ENCODE assay signal across 16 cellular contexts in the genomic region with DNA sequence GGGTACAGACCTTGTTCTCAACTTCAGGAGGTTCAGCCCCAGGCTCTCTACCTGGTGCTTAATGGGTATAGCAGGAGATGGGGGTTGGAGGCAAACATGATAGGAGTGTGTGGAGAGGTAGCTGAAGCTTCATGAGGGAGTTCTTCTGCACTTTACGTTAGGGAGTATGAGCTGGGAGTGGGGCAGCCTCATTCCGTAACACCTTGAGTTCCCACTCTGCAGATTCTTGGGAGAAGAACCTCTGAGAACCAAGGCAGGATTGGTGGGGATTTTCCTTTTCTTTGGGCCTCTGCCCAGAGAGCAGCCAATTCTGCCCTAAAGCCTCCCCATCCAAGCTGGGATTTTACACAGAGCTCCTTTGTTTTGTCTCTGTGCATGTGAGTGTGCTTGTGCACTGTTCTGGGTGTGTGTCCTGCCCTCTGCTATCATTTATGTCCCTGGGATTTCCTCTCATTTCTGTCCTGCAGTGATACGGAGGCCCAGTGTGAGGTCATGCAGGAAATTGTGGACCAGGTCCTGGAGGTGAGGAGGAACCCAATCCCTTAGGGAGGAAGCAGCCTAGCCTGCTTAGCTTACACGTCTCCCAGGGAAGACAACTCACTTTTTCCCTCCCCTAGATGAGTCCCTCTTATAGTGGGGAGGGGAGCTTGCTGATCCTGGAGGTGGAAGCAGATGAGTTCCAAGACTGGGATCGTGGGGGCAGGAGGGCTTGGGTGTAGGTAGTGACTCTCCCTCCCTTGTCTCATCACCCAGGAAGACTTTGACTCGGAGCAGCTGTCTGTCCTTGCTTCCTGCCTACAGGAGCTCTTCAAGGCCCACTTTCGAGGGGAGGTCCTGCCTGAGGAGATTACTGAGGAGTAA. TPM values are rescaled to one million over a fixed set of nuclear protein-coding genes. Genes with fewer than 3 reads are reported as not detected.
A peak's percentile ranks its signal among the peaks of the same experiment; 100 is the strongest.
DNase-seq lines count a peak whose midpoint lies in the region; ATAC-seq and TF ChIP-seq lines count a peak whose summit lies in the region.
"Had no signal": no experiment of that assay in that cellular context is flagged by ENCODE, and none has a peak within 500 bp of the region (broad histone marks: within the 10 kb centered on the region; RNA-seq: fewer than 3 reads in every experiment).

No MANE protein-coding gene starts in this region.

- no peak overlapping the region for H3K27ac ChIP-seq in HEK293 (ENCODE audit: extremely low read depth, low read depth, low read length)
- peak overlapping the region in 53 of 59 donors; percentile 13 to 92 (median 68) for H3K27ac ChIP-seq in dorsolateral prefrontal cortex
- H3K27ac ChIP-seq: parathyroid adenoma had no signal

- no peaks in the 10 kb centered on the region for H3K9me3 ChIP-seq in HEK293 (ENCODE audit: control insufficient read depth, insufficient read depth, low read depth, low read length)
- H3K9me3 ChIP-seq: BE2C had no signal

- H3K4me1 ChIP-seq in HEK293 (ENCODE audit: control insufficient read depth, insufficient read depth, low read length): no peaks in the 10 kb centered on the region
- H3K4me1 ChIP-seq: BE2C, parathyroid adenoma had no signal

- ATAC-seq in left lobe of liver: peak; percentile 4
- ATAC-seq in sciatic nerve: peak; percentile 92
- ATAC-seq in HG03565 (IDR thresholded peaks at IDR 0.05; ENCODE audit: unreplicated experiment): no peak
- no peak for ATAC-seq in GM21423 (IDR thresholded peaks at IDR 0.05; ENCODE audit: unreplicated experiment)
- ATAC-seq: effector memory CD8-positive, alpha-beta T cell had no signal

- TF ChIP-seq CTCF in HEK293 (tag by site-specific recombination; IDR thresholded peaks at IDR 0.05): no peak
- no peak for TF ChIP-seq CTCF in dorsolateral prefrontal cortex (IDR thresholded peaks at IDR 0.05 in 54 of 56, conservative IDR thresholded peaks at IDR 0.05 in 2 of 56; ENCODE audit: low read depth in 1 of 56, partially characterized antibody in 56 of 56)
- no peak for TF ChIP-seq CTCF in foreskin fibroblast (IDR thresholded peaks at IDR 0.05; ENCODE audit: low read depth, low read length)

- peaks cover 26 to 95% of the 10 kb centered on the region in 2 experiments for H3K36me3 ChIP-seq in HEK293 (ENCODE audit: control insufficient read depth in 2 of 2, insufficient read depth in 1 of 2, low read length in 2 of 2)

- no peaks in the 10 kb centered on the region for H3K27me3 ChIP-seq in dorsolateral prefrontal cortex
- H3K27me3 ChIP-seq: BE2C had no signal

- DNase-seq in dorsolateral prefrontal cortex: no peak
- DNase-seq in left lobe of liver (ENCODE audit: low spot score): no peak
- no peak for DNase-seq in sciatic nerve (ENCODE audit: low spot score)
- no peak for DNase-seq in HEK293T (ENCODE audit: extremely low spot score)
- DNase-seq in foreskin fibroblast: no peak
- DNase-seq: activated CD4-positive, alpha-beta T cell treated with anti-CD3 and anti-CD28 coated beads, Interleukin-2, amount 10 ng/mL, durations not matched to agents 24 days and 14 days; BE2C; DND-41; effector memory CD8-positive, alpha-beta T cell; NCI-H1105 treated with DMSO at 0.1 percent for 48 hours; NCI-H510A treated with DMSO at 0.1 percent for 48 hours; stimulated activated CD4-positive, alpha-beta T cell treated with anti-CD3 and anti-CD28 coated beads, Interleukin-1b, Interleukin-23, amount 100 ng/mL, for 48 hours had no signal

- H3K4me3 ChIP-seq in HEK293 (ENCODE audit: low read depth, low read length) (no peak overlapping the region), dorsolateral prefrontal cortex (no peak overlapping the region), foreskin fibroblast (ENCODE audit: low read depth in 1 of 2, low read length in 2 of 2) (no peak overlapping the region)

- POLR2A ChIA-PET in HEK293 (lab: Yijun Ruan, JAX): interaction anchor here (0.8 to 1.0 kb wide), 2 partner anchors 12 to 28 kb away, joined by 3 read pairs; a partner anchor contains a TSS
- POLR2A ChIA-PET in HEK293T (lab: Yijun Ruan, JAX): interaction anchor here (1.0 to 2.2 kb wide), 6 partner anchors 12 to 227 kb away, joined by 3 to 7 read pairs (median 4); a partner anchor contains a TSS

- CTCF ChIA-PET in HEK293 (lab: Yijun Ruan, JAX) (interaction anchor here (0.6 to 2.8 kb wide), 4 partner anchors 27 to 86 kb away, joined by 3 to 7 read pairs (median 5); no protein-coding TSS in a partner anchor), HEK293T (lab: Yijun Ruan, JAX) (interaction anchor here (1.3 kb wide), 1 partner anchor 9 kb away, joined by 7 read pairs; no protein-coding TSS in a partner anchor)

- intact Hi-C loops in dorsolateral prefrontal cortex (cut with DNase I) (loop anchor here in 1 of 2 donors (10.0 kb wide), 1 partner anchor 249 kb away; no protein-coding TSS in a partner anchor), sciatic nerve (cut with DNase I) (no loop called here)

TF ChIP-seq in HEK293, 187 proteins besides CTCF, POLR2A, EP300 and RAD21:
- TF ChIP-seq ZNF600 (tag by site-specific recombination; IDR thresholded peaks at IDR 0.05): peak; percentile 91
- no peak for TF ChIP-seq ZNF133 (tag by site-specific recombination; IDR thresholded peaks at IDR 0.05)

TF ChIP-seq in HEK293T, 16 proteins besides CTCF, POLR2A, EP300 and RAD21:
- TF ChIP-seq L3MBTL2 (conservative IDR thresholded peaks at IDR 0.05) (no peak), ZNF384 (IDR thresholded peaks at IDR 0.05) (no peak), TARDBP (IDR thresholded peaks at IDR 0.05) (no peak), LEF1 (IDR thresholded peaks at IDR 0.05; ENCODE audit: borderline replicate concordance) (no peak), ELF4 (IDR thresholded peaks at IDR 0.05) (no peak), HDGF (IDR thresholded peaks at IDR 0.05; ENCODE audit: borderline replicate concordance) (no peak), ARNT (IDR thresholded peaks at IDR 0.05) (no peak)
TF ChIP-seq in HEK293T: peak in this region for 0.

RNA-seq across cellular contexts. Expression of a gene that starts 11.6 kb away (rescaled TPM):
- 10 to 100 TPM in 118 of 120 experiments, 1 to 10 TPM in 2; 8.6 to 41.4 (median 19.7) TPM for total RNA-seq in dorsolateral prefrontal cortex
- 60.7 TPM for total RNA-seq in left lobe of liver
- 38.0 TPM for total RNA-seq in sciatic nerve

RNA-seq across cellular contexts. Expression of a gene that starts 35.7 kb away (rescaled TPM):
- 100 to 1,000 TPM in 2 of 120 experiments, 10 to 100 TPM in 118; 56.8 to 103 (median 74.9) TPM for total RNA-seq in dorsolateral prefrontal cortex
- 21.9 TPM for total RNA-seq in left lobe of liver
- 72.4 TPM for total RNA-seq in sciatic nerve

Comparison
In these comparisons a context has a peak if more than half of its experiments do, and no peak if none do; other contexts are left out.
1. ATAC-seq: peak in left lobe of liver (single experiment) and sciatic nerve (single experiment); none in HG03565 (single experiment) and GM21423 (single experiment).